ENCODE assay signal across 8 cellular contexts in the genomic region with DNA sequence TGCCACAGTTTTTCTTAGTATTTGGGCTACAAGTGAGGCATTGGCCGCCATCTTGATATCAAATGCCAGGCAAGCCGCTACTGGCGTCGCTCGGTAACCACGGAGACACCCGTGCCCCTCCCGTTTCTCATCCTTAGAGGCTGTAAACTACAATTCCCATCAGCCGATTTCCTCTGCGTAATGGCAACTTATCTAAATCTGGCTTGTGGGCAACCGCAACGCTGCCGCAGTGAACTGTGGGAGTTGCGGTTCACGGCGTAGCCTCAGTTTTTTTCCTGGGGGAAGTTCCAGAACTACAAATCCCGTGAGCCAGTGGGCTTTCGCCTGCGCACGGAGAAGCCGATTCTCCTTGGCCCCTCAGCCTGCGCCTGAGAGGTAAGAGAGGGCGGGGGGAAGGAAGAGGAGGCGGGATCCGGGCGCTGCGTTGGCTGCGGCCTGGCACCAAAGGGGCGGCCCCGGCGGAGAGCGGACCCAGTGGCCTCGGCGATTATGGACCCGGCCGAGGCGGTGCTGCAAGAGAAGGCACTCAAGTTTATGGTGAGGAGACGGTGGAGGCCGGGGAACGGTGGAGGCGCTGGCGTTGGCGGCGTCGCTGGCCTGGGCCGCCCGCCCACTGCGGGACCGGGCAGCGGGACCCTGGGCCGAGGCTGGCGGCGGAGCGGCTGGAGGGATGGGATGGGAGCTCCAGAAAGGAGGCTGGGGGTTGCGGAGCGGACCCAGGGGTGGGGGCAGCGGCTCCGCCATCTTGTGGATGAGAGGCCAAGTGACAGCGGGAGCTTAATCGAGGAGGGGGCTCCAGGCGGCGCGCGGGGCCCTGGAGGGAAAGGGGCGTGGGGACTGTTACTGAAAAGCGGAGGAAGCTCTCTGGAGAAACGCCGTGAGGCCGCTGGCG. TPM values are rescaled to one million over a fixed set of nuclear protein-coding genes. Genes with fewer than 3 reads are reported as not detected.
A peak's percentile ranks its signal among the peaks of the same experiment; 100 is the strongest.
DNase-seq lines count a peak whose midpoint lies in the region; ATAC-seq and TF ChIP-seq lines count a peak whose summit lies in the region.

A gene (plus strand): TSS at position 474 of the 892 bp plus-strand sequence. CDS start 16 bp downstream, at position 490.

- in situ Hi-C loops in SK-MEL-5 (cut with HindIII; ENCODE audit: low pct_unique_long_range_greater_than_20kb, low sequenced_read_pairs) = no loop called here

- POLR2A ChIA-PET in HEK293T (lab: Yijun Ruan, JAX) = interaction anchor here (0.7 to 1.6 kb wide), 10 partner anchors 11 to 90 kb away, joined by 3 to 6 read pairs (median 3); no protein-coding TSS in a partner anchor

- peak; percentile 95 for ATAC-seq in foreskin keratinocyte

- DNase-seq in GM03348 (ENCODE audit: low spot score) (peak; percentile 94), HEK293T (ENCODE audit: extremely low spot score) (peak; percentile 97), MV-4-11 (lab: John Stamatoyannopoulos, UW) (peak; percentile 100), SK-MEL-5 (ENCODE audit: low read depth, low spot score) (peak; percentile 98), foreskin keratinocyte (peak; percentile 99), neural progenitor cell (ENCODE audit: low spot score) (peak; percentile 99), stromal cell of bone marrow (ENCODE audit: low read depth) (peak; percentile 99)
- peak; percentile 97 for DNase-seq in activated naive CD4-positive, alpha-beta T cell treated with Interleukin-2 at 50 U/mL for 16 hours

- H3K4me1 ChIP-seq in foreskin keratinocyte (no peaks in the 10 kb centered on the region), neural progenitor cell (peaks cover 12% of the 10 kb centered on the region)

- no peaks in the 10 kb centered on the region for H3K27me3 ChIP-seq in foreskin keratinocyte
- H3K27me3 ChIP-seq in neural progenitor cell = no peaks in the 10 kb centered on the region

- peak within 1 kb of the TSS; percentile 24 for H3K9ac ChIP-seq in neural progenitor cell

- peak within 1 kb of the TSS; percentile 100 for H2AFZ ChIP-seq in neural progenitor cell (replicated peaks)

- TF ChIP-seq CTCF in foreskin keratinocyte (conservative IDR thresholded peaks at IDR 0.05) = no peak
- TF ChIP-seq CTCF in neural progenitor cell (IDR thresholded peaks at IDR 0.05) = peak; percentile 10

- H3K4me1 Mint-ChIP-seq in neural progenitor cell = peaks cover 27% of the 10 kb centered on the region

- H3K27ac Mint-ChIP-seq in neural progenitor cell = peak within 1 kb of the TSS; percentile 93

- peak within 1 kb of the TSS; percentile 83 for H3K4me2 ChIP-seq in neural progenitor cell

- H3K4me3 Mint-ChIP-seq in neural progenitor cell = peak within 1 kb of the TSS; percentile 96

- H3K79me2 ChIP-seq in neural progenitor cell (ENCODE audit: low read depth) = peaks cover 42% of the 10 kb centered on the region

- peaks cover 7% of the 10 kb centered on the region for H3K36me3 Mint-ChIP-seq in neural progenitor cell

- peaks cover 4% of the 10 kb centered on the region for H4K20me1 ChIP-seq in neural progenitor cell (ENCODE audit: low read depth)

- H3F3A ChIP-seq in neural progenitor cell (ENCODE audit: low read depth) = peaks cover 21% of the 10 kb centered on the region

- no peaks in the 10 kb centered on the region for H3K36me3 ChIP-seq in neural progenitor cell

- H3K27ac ChIP-seq in foreskin keratinocyte (peak within 1 kb of the TSS; percentile 31), neural progenitor cell (peak within 1 kb of the TSS; percentile 59)

- H3K9me3 Mint-ChIP-seq in neural progenitor cell = no peaks in the 10 kb centered on the region

- H3K27me3 Mint-ChIP-seq in neural progenitor cell (ENCODE audit: insufficient read depth, low read depth) = peaks cover 3% of the 10 kb centered on the region

- peak within 1 kb of the TSS; percentile 68 for H3K4me3 ChIP-seq in neural progenitor cell

- CTCF ChIA-PET in HEK293T (lab: Yijun Ruan, JAX) = interaction anchor here (0.5 to 1.8 kb wide), 3 partner anchors 88 to 113 kb away, joined by 4 to 12 read pairs (median 5); no protein-coding TSS in a partner anchor

- no peaks in the 10 kb centered on the region for H3K9me3 ChIP-seq in neural progenitor cell (ENCODE audit: low read depth)

TF ChIP-seq in HEK293T, 16 proteins besides CTCF, POLR2A, EP300 and RAD21:
- peak; percentile 98 for TF ChIP-seq ZNF384 (IDR thresholded peaks at IDR 0.05)
- peak; percentile 75 for TF ChIP-seq ELF4 (IDR thresholded peaks at IDR 0.05)
- no peak for TF ChIP-seq ARNT (IDR thresholded peaks at IDR 0.05)
- no peak for TF ChIP-seq FOXK2 (IDR thresholded peaks at IDR 0.05)
- TF ChIP-seq SUZ12 (IDR thresholded peaks at IDR 0.05) = peak; percentile 97
- TF ChIP-seq, protein P1, sequence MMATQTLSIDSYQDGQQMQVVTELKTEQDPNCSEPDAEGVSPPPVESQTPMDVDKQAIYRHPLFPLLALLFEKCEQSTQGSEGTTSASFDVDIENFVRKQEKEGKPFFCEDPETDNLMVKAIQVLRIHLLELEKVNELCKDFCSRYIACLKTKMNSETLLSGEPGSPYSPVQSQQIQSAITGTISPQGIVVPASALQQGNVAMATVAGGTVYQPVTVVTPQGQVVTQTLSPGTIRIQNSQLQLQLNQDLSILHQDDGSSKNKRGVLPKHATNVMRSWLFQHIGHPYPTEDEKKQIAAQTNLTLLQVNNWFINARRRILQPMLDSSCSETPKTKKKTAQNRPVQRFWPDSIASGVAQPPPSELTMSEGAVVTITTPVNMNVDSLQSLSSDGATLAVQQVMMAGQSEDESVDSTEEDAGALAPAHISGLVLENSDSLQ (IDR thresholded peaks at IDR 0.05) = no peak
- TF ChIP-seq SP1 (IDR thresholded peaks at IDR 0.05) = no peak
TF ChIP-seq in HEK293T: peak in this region for 3.

RNA-seq across cellular contexts. Expression of the gene that starts here (rescaled TPM):
- total RNA-seq in SK-MEL-5 (2014; rRNA removed; shearing (Covaris generic)) = 6.3 TPM in 2 replicates
- polyA plus RNA-seq in SK-MEL-5 (2015; cell fraction: cytosol; rRNA removed) = 5.9 and 7.6 TPM in 2 replicates
- 7.8 and 10.5 TPM in 2 replicates for polyA plus RNA-seq in SK-MEL-5 (2015; cell fraction: nucleus; rRNA removed)
- total RNA-seq in foreskin keratinocyte = 9.8 and 12.6 TPM in 2 replicates
- polyA plus RNA-seq in foreskin keratinocyte = 4.2 and 4.6 TPM in 2 replicates
- 23.5 and 25.4 TPM in 2 replicates for total RNA-seq in neural progenitor cell (ENCODE audit: low replicate concordance)

Comparison
In these comparisons a context has a peak if more than half of its experiments do, and no peak if none do; other contexts are left out.
1. Peak in every context shown above with its lines: DNase-seq, ATAC-seq, H3K4me3 ChIP-seq and H3K27ac ChIP-seq.